1 cellular context compared by ENCODE assay signal in genomic region chr6:137256350-137257128, GRCh38.
A peak's percentile ranks its signal among the peaks of the same experiment; 100 is the strongest.
TF ChIP-seq lines count a peak whose summit lies in the region.

No MANE protein-coding gene starts in this region.

TF ChIP-seq in HepG2, 621 proteins besides CTCF, POLR2A, EP300 and RAD21 (continued from another document):
- TF ChIP-seq, protein P1, sequence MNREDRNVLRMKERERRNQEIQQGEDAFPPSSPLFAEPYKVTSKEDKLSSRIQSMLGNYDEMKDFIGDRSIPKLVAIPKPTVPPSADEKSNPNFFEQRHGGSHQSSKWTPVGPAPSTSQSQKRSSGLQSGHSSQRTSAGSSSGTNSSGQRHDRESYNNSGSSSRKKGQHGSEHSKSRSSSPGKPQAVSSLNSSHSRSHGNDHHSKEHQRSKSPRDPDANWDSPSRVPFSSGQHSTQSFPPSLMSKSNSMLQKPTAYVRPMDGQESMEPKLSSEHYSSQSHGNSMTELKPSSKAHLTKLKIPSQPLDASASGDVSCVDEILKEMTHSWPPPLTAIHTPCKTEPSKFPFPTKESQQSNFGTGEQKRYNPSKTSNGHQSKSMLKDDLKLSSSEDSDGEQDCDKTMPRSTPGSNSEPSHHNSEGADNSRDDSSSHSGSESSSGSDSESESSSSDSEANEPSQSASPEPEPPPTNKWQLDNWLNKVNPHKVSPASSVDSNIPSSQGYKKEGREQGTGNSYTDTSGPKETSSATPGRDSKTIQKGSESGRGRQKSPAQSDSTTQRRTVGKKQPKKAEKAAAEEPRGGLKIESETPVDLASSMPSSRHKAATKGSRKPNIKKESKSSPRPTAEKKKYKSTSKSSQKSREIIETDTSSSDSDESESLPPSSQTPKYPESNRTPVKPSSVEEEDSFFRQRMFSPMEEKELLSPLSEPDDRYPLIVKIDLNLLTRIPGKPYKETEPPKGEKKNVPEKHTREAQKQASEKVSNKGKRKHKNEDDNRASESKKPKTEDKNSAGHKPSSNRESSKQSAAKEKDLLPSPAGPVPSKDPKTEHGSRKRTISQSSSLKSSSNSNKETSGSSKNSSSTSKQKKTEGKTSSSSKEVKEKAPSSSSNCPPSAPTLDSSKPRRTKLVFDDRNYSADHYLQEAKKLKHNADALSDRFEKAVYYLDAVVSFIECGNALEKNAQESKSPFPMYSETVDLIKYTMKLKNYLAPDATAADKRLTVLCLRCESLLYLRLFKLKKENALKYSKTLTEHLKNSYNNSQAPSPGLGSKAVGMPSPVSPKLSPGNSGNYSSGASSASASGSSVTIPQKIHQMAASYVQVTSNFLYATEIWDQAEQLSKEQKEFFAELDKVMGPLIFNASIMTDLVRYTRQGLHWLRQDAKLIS (CRISPR knock-in tag; IDR thresholded peaks at IDR 0.05): no peak
- no peak for TF ChIP-seq ZNF724P (CRISPR knock-in tag; IDR thresholded peaks at IDR 0.05; ENCODE audit: borderline replicate concordance)
- no peak for TF ChIP-seq ARNT2 (CRISPR knock-in tag; IDR thresholded peaks at IDR 0.05; ENCODE audit: low read depth)
- TF ChIP-seq FOXA1 (IDR thresholded peaks at IDR 0.05): no peak
- peak; percentile 31; the same call in 1 of the 2 replicates for TF ChIP-seq FOXA1 (CRISPR knock-in tag; IDR thresholded peaks at IDR 0.05)
- TF ChIP-seq ATF4 (CRISPR knock-in tag; IDR thresholded peaks at IDR 0.05): peak in 1 of 2 experiments; percentile 71; a peak in 2 of 4 replicates
- no peak for TF ChIP-seq THAP9 (CRISPR knock-in tag; IDR thresholded peaks at IDR 0.05; ENCODE audit: borderline replicate concordance)
- TF ChIP-seq ZMAT3 (CRISPR knock-in tag; conservative IDR thresholded peaks at IDR 0.05): no peak
- no peak for TF ChIP-seq FOXK2 (IDR thresholded peaks at IDR 0.05)
- TF ChIP-seq FOXA3 (CRISPR knock-in tag; IDR thresholded peaks at IDR 0.05): peak; percentile 53
- no peak for TF ChIP-seq PRMT3 (CRISPR knock-in tag; IDR thresholded peaks at IDR 0.05; ENCODE audit: borderline replicate concordance, low read depth)
- TF ChIP-seq ZNF253 (CRISPR knock-in tag; IDR thresholded peaks at IDR 0.05; ENCODE audit: borderline replicate concordance): no peak
- TF ChIP-seq, protein P2, sequence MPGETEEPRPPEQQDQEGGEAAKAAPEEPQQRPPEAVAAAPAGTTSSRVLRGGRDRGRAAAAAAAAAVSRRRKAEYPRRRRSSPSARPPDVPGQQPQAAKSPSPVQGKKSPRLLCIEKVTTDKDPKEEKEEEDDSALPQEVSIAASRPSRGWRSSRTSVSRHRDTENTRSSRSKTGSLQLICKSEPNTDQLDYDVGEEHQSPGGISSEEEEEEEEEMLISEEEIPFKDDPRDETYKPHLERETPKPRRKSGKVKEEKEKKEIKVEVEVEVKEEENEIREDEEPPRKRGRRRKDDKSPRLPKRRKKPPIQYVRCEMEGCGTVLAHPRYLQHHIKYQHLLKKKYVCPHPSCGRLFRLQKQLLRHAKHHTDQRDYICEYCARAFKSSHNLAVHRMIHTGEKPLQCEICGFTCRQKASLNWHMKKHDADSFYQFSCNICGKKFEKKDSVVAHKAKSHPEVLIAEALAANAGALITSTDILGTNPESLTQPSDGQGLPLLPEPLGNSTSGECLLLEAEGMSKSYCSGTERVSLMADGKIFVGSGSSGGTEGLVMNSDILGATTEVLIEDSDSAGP (CRISPR knock-in tag; IDR thresholded peaks at IDR 0.05; ENCODE audit: borderline replicate concordance): no peak
- TF ChIP-seq GATAD2A (CRISPR knock-in tag; IDR thresholded peaks at IDR 0.05): peak; percentile 46; the same call in 1 of the 2 replicates
- TF ChIP-seq SAP130 (CRISPR knock-in tag; IDR thresholded peaks at IDR 0.05; ENCODE audit: low read depth): 0 out of 2 replicates have a peak, but pooled peaks have one; percentile 26
- no peak for TF ChIP-seq TCF7L2 (IDR thresholded peaks at IDR 0.05; ENCODE audit: low read depth, low read length)
- 0 out of 2 replicates have a peak, but pooled peaks have one; percentile 25 for TF ChIP-seq ZFP36L1 (CRISPR knock-in tag; IDR thresholded peaks at IDR 0.05)
- no peak for TF ChIP-seq PLRG1 (conservative IDR thresholded peaks at IDR 0.05)
- no peak for TF ChIP-seq ATF7 (IDR thresholded peaks at IDR 0.05)
- no peak for TF ChIP-seq ATF7 (CRISPR knock-in tag; IDR thresholded peaks at IDR 0.05)
- no peak for TF ChIP-seq ZFP1 (CRISPR knock-in tag; IDR thresholded peaks at IDR 0.05)
- TF ChIP-seq YY1 (IDR thresholded peaks at IDR 0.05; ENCODE audit: insufficient read depth, insufficient replicate concordance, low read depth, low read length): no peak
- no peak for TF ChIP-seq TOPORS (CRISPR knock-in tag; IDR thresholded peaks at IDR 0.05)
- TF ChIP-seq HMG20A (CRISPR knock-in tag; IDR thresholded peaks at IDR 0.05; ENCODE audit: borderline replicate concordance): peak; percentile 59; the same call in 1 of the 2 replicates
- TF ChIP-seq, protein P3, sequence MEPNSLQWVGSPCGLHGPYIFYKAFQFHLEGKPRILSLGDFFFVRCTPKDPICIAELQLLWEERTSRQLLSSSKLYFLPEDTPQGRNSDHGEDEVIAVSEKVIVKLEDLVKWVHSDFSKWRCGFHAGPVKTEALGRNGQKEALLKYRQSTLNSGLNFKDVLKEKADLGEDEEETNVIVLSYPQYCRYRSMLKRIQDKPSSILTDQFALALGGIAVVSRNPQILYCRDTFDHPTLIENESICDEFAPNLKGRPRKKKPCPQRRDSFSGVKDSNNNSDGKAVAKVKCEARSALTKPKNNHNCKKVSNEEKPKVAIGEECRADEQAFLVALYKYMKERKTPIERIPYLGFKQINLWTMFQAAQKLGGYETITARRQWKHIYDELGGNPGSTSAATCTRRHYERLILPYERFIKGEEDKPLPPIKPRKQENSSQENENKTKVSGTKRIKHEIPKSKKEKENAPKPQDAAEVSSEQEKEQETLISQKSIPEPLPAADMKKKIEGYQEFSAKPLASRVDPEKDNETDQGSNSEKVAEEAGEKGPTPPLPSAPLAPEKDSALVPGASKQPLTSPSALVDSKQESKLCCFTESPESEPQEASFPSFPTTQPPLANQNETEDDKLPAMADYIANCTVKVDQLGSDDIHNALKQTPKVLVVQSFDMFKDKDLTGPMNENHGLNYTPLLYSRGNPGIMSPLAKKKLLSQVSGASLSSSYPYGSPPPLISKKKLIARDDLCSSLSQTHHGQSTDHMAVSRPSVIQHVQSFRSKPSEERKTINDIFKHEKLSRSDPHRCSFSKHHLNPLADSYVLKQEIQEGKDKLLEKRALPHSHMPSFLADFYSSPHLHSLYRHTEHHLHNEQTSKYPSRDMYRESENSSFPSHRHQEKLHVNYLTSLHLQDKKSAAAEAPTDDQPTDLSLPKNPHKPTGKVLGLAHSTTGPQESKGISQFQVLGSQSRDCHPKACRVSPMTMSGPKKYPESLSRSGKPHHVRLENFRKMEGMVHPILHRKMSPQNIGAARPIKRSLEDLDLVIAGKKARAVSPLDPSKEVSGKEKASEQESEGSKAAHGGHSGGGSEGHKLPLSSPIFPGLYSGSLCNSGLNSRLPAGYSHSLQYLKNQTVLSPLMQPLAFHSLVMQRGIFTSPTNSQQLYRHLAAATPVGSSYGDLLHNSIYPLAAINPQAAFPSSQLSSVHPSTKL (CRISPR knock-in tag; IDR thresholded peaks at IDR 0.05): peak; percentile 64; the same call in 1 of the 2 replicates
- TF ChIP-seq CREB1 (IDR thresholded peaks at IDR 0.05): no peak
- TF ChIP-seq CREB1 (CRISPR knock-in tag; IDR thresholded peaks at IDR 0.05): no peak
- no peak for TF ChIP-seq HNF1A (IDR thresholded peaks at IDR 0.05; ENCODE audit: low read depth)
- TF ChIP-seq HNF1A (CRISPR knock-in tag; IDR thresholded peaks at IDR 0.05; ENCODE audit: borderline replicate concordance): no peak
- no peak for TF ChIP-seq KLF16 (CRISPR knock-in tag; IDR thresholded peaks at IDR 0.05)
- TF ChIP-seq SOX5 (CRISPR knock-in tag; IDR thresholded peaks at IDR 0.05; ENCODE audit: borderline replicate concordance): peak; percentile 17; the same call in 1 of the 2 replicates
- TF ChIP-seq CERS6 (CRISPR knock-in tag; IDR thresholded peaks at IDR 0.05): no peak
- no peak for TF ChIP-seq SMAD1 (CRISPR knock-in tag; IDR thresholded peaks at IDR 0.05; ENCODE audit: borderline replicate concordance, low read depth)
- TF ChIP-seq ARID2 (CRISPR knock-in tag; IDR thresholded peaks at IDR 0.05; ENCODE audit: borderline replicate concordance): no peak
- no peak for TF ChIP-seq CHCHD3 (CRISPR knock-in tag; IDR thresholded peaks at IDR 0.05)
- TF ChIP-seq SP5 (CRISPR knock-in tag; IDR thresholded peaks at IDR 0.05; ENCODE audit: borderline replicate concordance, low read depth): no peak
